8 cellular contexts compared by ENCODE assay signal in the genomic region with DNA sequence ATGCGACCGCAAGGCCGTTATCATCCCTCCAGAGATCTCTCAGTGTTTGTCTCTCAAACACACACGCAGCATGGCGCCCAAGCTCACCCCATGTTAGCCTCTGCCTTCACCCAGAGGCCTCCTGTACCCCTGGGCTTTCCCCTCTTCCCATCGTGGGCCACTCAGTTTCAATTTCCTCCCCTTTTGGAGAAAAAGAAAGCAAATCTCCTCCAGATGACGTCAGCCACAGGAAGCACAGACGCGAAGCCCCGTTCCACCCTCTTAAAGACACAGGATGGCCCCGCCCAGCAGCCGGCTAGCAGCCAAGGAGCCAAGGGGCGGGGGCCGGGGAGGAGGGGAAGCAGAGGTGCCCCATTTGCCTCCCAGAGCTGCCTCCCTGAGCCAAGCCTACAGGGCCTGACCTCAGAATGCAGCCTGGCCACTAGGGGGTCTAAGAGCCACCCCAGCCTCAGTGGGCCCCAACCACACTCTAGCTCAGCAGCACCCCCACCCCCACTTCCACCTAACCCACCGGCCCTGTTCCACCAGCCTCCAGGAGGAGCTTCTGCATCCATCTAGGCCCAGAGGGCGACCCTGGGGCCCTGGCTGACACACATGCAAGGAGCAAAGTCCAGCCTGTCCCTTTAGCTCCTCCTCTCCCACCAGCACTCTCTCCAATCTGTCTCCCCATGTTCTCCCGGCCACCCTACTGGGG. TPM values are rescaled to one million over a fixed set of nuclear protein-coding genes. Genes with fewer than 3 reads are reported as not detected.
DNase-seq lines count a peak whose midpoint lies in the region; ATAC-seq and TF ChIP-seq lines count a peak whose summit lies in the region.

No MANE protein-coding gene starts in this region.

- no peaks in the 10 kb centered on the region for H3K9me3 Mint-ChIP-seq in nephron progenitor cell
- no peaks in the 10 kb centered on the region for H3K9me3 Mint-ChIP-seq in stimulated activated naive CD8-positive, alpha-beta T cell treated with anti-CD3 and anti-CD28 coated beads, Interleukin-15, Interleukin-2, amounts not matched to agents 100 ng/mL and 50 ng/mL, for 24 hours

- H3K36me3 Mint-ChIP-seq in nephron progenitor cell (ENCODE audit: low read depth) = peaks cover 5% of the 10 kb centered on the region
- H3K36me3 Mint-ChIP-seq in stimulated activated naive CD8-positive, alpha-beta T cell treated with anti-CD3 and anti-CD28 coated beads, Interleukin-15, Interleukin-2, amounts not matched to agents 100 ng/mL and 50 ng/mL, for 24 hours (ENCODE audit: low read depth) = peaks cover 17% of the 10 kb centered on the region

- peaks cover 13% of the 10 kb centered on the region; the same call in 1 of the 2 replicates for H3K36me3 ChIP-seq in RWPE2 (ENCODE audit: low read depth)

- peak overlapping the region; percentile 85 for H3K27ac ChIP-seq in RWPE2 (ENCODE audit: poor library complexity, severe bottlenecking)

- TF ChIP-seq CTCF in RWPE2 (IDR thresholded peaks at IDR 0.05; ENCODE audit: poor library complexity, severe bottlenecking) (peak; percentile 42), fibroblast of villous mesenchyme (IDR thresholded peaks at IDR 0.05; ENCODE audit: insufficient read depth, low read depth, low read length) (peak; percentile 44), nephron progenitor cell (IDR thresholded peaks at IDR 0.05) (peak; percentile 44)

- no peaks in the 10 kb centered on the region for H3K9me3 ChIP-seq in RWPE2 (ENCODE audit: severe bottlenecking)

- H3K4me3 ChIP-seq in RWPE2 (ENCODE audit: severe bottlenecking) = peak overlapping the region; percentile 51
- H3K4me3 ChIP-seq in fibroblast of villous mesenchyme (ENCODE audit: low read depth, low read length) = peak overlapping the region; percentile 93

- peak; percentile 76 for ATAC-seq in GM21723 (IDR thresholded peaks at IDR 0.05; ENCODE audit: unreplicated experiment)
- ATAC-seq in RWPE2 (ENCODE audit: low read depth) = peak; percentile 84

- no peaks in the 10 kb centered on the region for H3K27me3 ChIP-seq in RWPE2 (ENCODE audit: insufficient read depth, poor library complexity, severe bottlenecking)

- peak overlapping the region; percentile 94 for H3K4me3 Mint-ChIP-seq in nephron progenitor cell
- peak overlapping the region; percentile 82 for H3K4me3 Mint-ChIP-seq in stimulated activated naive CD8-positive, alpha-beta T cell treated with anti-CD3 and anti-CD28 coated beads, Interleukin-15, Interleukin-2, amounts not matched to agents 100 ng/mL and 50 ng/mL, for 24 hours

- H3K4me1 Mint-ChIP-seq in nephron progenitor cell = peaks cover 35% of the 10 kb centered on the region
- H3K4me1 Mint-ChIP-seq in stimulated activated naive CD8-positive, alpha-beta T cell treated with anti-CD3 and anti-CD28 coated beads, Interleukin-15, Interleukin-2, amounts not matched to agents 100 ng/mL and 50 ng/mL, for 24 hours (ENCODE audit: low read depth) = peaks cover 63% of the 10 kb centered on the region

- H3K4me1 ChIP-seq in RWPE2 (ENCODE audit: insufficient read depth, poor library complexity, severe bottlenecking) = peaks cover 11% of the 10 kb centered on the region

- no peaks in the 10 kb centered on the region for H3K27me3 Mint-ChIP-seq in nephron progenitor cell (ENCODE audit: low read depth, poor library complexity)
- H3K27me3 Mint-ChIP-seq in stimulated activated naive CD8-positive, alpha-beta T cell treated with anti-CD3 and anti-CD28 coated beads, Interleukin-15, Interleukin-2, amounts not matched to agents 100 ng/mL and 50 ng/mL, for 24 hours = no peaks in the 10 kb centered on the region

- in situ Hi-C loops in KBM-7 (cut with MboI; ENCODE audit: low pct_unique_long_range_greater_than_20kb, low sequenced_read_pairs) = no loop called here

- peak; percentile 92 for DNase-seq in Daoy (ENCODE audit: low read depth)
- peak; percentile 96 for DNase-seq in KBM-7
- peak; percentile 91 for DNase-seq in RWPE2 (ENCODE audit: low spot score)
- peak; percentile 88 for DNase-seq in activated effector memory CD4-positive, alpha-beta T cell treated with Interleukin-2 at 50 U/mL for 16 hours
- peak; percentile 96 for DNase-seq in fibroblast of villous mesenchyme (ENCODE audit: low read depth)
- peak; percentile 92 for DNase-seq in nephron progenitor cell

- peak overlapping the region; percentile 100 for H3K27ac Mint-ChIP-seq in nephron progenitor cell
- H3K27ac Mint-ChIP-seq in stimulated activated naive CD8-positive, alpha-beta T cell treated with anti-CD3 and anti-CD28 coated beads, Interleukin-15, Interleukin-2, amounts not matched to agents 100 ng/mL and 50 ng/mL, for 24 hours = peak overlapping the region; percentile 88

RNA-seq across cellular contexts. Expression of a gene that starts 26.5 kb away (rescaled TPM):
- 6.4 and 7.6 TPM in 2 replicates for total RNA-seq in Daoy (2014; rRNA removed; shearing (Covaris generic))
- 5.5 and 7.8 TPM in 2 replicates for total RNA-seq in fibroblast of villous mesenchyme

RNA-seq across cellular contexts. Expression of a gene that starts 30.9 kb away (rescaled TPM):
- 55.2 and 59.1 TPM in 2 replicates for total RNA-seq in Daoy (2014; rRNA removed; shearing (Covaris generic))
- 113 and 121 TPM in 2 replicates for total RNA-seq in fibroblast of villous mesenchyme

RNA-seq across cellular contexts. Expression of a gene that starts 33.0 kb away (rescaled TPM):
- total RNA-seq in Daoy (2014; rRNA removed; shearing (Covaris generic)) = 444 and 464 TPM in 2 replicates
- 186 and 216 TPM in 2 replicates for total RNA-seq in fibroblast of villous mesenchyme

RNA-seq across cellular contexts. Expression of a gene that starts 33.2 kb away (rescaled TPM):
- total RNA-seq in Daoy (2014; rRNA removed; shearing (Covaris generic)) = 29.9 and 32.8 TPM in 2 replicates
- 15.5 and 21.2 TPM in 2 replicates for total RNA-seq in fibroblast of villous mesenchyme

RNA-seq across cellular contexts. Expression of a gene that starts 43.2 kb away (rescaled TPM):
- total RNA-seq in Daoy (2014; rRNA removed; shearing (Covaris generic)) = 11.3 and 11.5 TPM in 2 replicates
- total RNA-seq in fibroblast of villous mesenchyme = 26.1 and 35.0 TPM in 2 replicates

Comparison
In these comparisons a context has a peak if more than half of its experiments do, and no peak if none do; other contexts are left out.
1. Peak in every context shown above with its lines: DNase-seq, ATAC-seq, H3K4me3 ChIP-seq and H3K27ac ChIP-seq.